25 cellular contexts compared by ENCODE assay signal in the genomic region with DNA sequence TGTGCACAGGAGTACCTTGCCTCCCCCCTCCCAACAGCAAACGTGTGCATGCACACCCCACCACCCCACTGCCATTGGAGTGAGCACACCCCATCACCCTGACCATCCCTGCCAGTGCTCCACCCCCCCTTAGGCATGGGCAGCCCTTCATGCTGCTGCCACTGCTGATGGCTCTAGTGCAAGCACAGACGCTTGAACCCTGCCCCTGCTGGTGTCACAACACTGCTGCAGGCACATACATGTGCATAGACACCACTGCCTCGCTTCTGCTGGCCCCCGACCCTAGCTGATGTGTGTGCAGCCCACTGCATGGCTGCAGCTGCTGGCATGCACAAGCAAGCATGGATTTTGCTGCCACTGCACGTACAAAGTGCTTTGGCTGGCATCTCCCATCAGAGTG. TPM values are rescaled to one million over a fixed set of nuclear protein-coding genes. Genes with fewer than 3 reads are reported as not detected.
DNase-seq lines count a peak whose midpoint lies in the region; ATAC-seq, FAIRE-seq and TF ChIP-seq lines count a peak whose summit lies in the region.
"Had no signal": no experiment of that assay in that cellular context is flagged by ENCODE, and none has a peak within 500 bp of the region (broad histone marks: within the 10 kb centered on the region; RNA-seq: fewer than 3 reads in every experiment).

No MANE protein-coding gene starts in this region.

- no peaks in the 10 kb centered on the region for H3K4me1 Mint-ChIP-seq in stimulated activated naive CD8-positive, alpha-beta T cell treated with anti-CD3 and anti-CD28 coated beads, Interleukin-15, amount 100 ng/mL, for 72 hours
- H3K4me1 Mint-ChIP-seq: CD14-positive monocyte, GM23338 had no signal

- H4K91ac ChIP-seq in trophoblast cell (ENCODE audit: low read depth, low read length), result no peak overlapping the region

- DNase-seq in stimulated activated naive CD8-positive, alpha-beta T cell treated with anti-CD3 and anti-CD28 coated beads, Interleukin-15, amount 100 ng/mL, for 72 hours, result no peak
- DNase-seq in stimulated activated naive CD8-positive, alpha-beta T cell treated with anti-CD3 and anti-CD28 coated beads, Interleukin-15, Interleukin-2, amounts not matched to agents 100 U/mL and 50 U/mL, for 24 hours, result no peak
- DNase-seq in kidney (peak; percentile 43), trophoblast cell (no peak), GF-D8 (lab: John Stamatoyannopoulos, UW) (no peak), DMS153 (lab: John Stamatoyannopoulos, UW) (no peak)
- DNase-seq: 8988T; ACHN; AML-193; BE2C; Calu3; CD4-positive, alpha-beta T cell; COR-L47; DND-41; HFFc6 had no signal

- no peak overlapping the region for H2BK120ac ChIP-seq in trophoblast cell (ENCODE audit: insufficient read depth, low read length, poor library complexity)

- H3K4me2 ChIP-seq in trophoblast cell (ENCODE audit: low read length), result no peak overlapping the region
- H3K4me2 ChIP-seq: A549; BLaER1 treated with 17β-estradiol and CSF1 and Interleukin-3, amounts not matched to agents 10 nM and 100 nM; GM23338 had no signal

- H3K9me3 ChIP-seq in kidney (ENCODE audit: control insufficient read depth in 1 of 2, low read length in 2 of 2) (no peaks in the 10 kb centered on the region), trophoblast cell (ENCODE audit: insufficient read depth, low read depth, low read length) (peaks cover 4% of the 10 kb centered on the region)
- H3K9me3 ChIP-seq: A549, BE2C, HAP-1 had no signal

- H3K27ac ChIP-seq in kidney (ENCODE audit: low read depth in 2 of 2, low read length in 2 of 2) (no peak overlapping the region), trophoblast cell (ENCODE audit: low read depth, low read length) (no peak overlapping the region)
- H3K27ac ChIP-seq: A549; BLaER1 treated with 17β-estradiol and CSF1 and Interleukin-3, amounts not matched to agents 10 nM and 100 nM had no signal

- H3K79me1 ChIP-seq in trophoblast cell (ENCODE audit: low read length), result no peaks in the 10 kb centered on the region

- WGBS in trophoblast cell (ENCODE audit: extremely low coverage, insufficient coverage, insufficient read length), result no CpG with 5 or more reads among the region's 5 CpGs

- peaks cover 4 to 24% of the 10 kb centered on the region in 2 donors for H3K9me3 Mint-ChIP-seq in stimulated activated naive CD8-positive, alpha-beta T cell treated with anti-CD3 and anti-CD28 coated beads, Interleukin-15, amount 100 ng/mL, for 72 hours

- H3K14ac ChIP-seq in trophoblast cell (ENCODE audit: low read length), result no peak overlapping the region

- no peak overlapping the region for H3K27ac Mint-ChIP-seq in stimulated activated naive CD8-positive, alpha-beta T cell treated with anti-CD3 and anti-CD28 coated beads, Interleukin-15, amount 100 ng/mL, for 72 hours
- H3K27ac Mint-ChIP-seq: CD14-positive monocyte; CD4-positive, alpha-beta T cell; GM23338; HFFc6 had no signal

- H3K4me3 ChIP-seq in kidney (ENCODE audit: low read length in 2 of 2) (no peak overlapping the region), trophoblast cell (ENCODE audit: low read depth, low read length) (no peak overlapping the region)
- H3K4me3 ChIP-seq: A549; BLaER1 treated with 17β-estradiol and CSF1 and Interleukin-3, amounts not matched to agents 10 nM and 100 nM; GM12878; GM23338; HAP-1 had no signal

- no peak for TF ChIP-seq CTCF in kidney (IDR thresholded peaks at IDR 0.05; ENCODE audit: borderline replicate concordance, extremely low read depth, insufficient read depth)

- no peaks in the 10 kb centered on the region for H3K27me3 Mint-ChIP-seq in stimulated activated naive CD8-positive, alpha-beta T cell treated with anti-CD3 and anti-CD28 coated beads, Interleukin-15, amount 100 ng/mL, for 72 hours
- H3K27me3 Mint-ChIP-seq: CD4-positive, alpha-beta T cell had no signal

- H3K4me3 Mint-ChIP-seq in stimulated activated naive CD8-positive, alpha-beta T cell treated with anti-CD3 and anti-CD28 coated beads, Interleukin-15, amount 100 ng/mL, for 72 hours, result no peak overlapping the region
- H3K4me3 Mint-ChIP-seq: CD14-positive monocyte; CD4-positive, alpha-beta T cell; GM23338; HFFc6 had no signal

- H2BK5ac ChIP-seq in trophoblast cell (ENCODE audit: low read depth, low read length, poor library complexity), result no peak overlapping the region

- no peaks in the 10 kb centered on the region for H3K79me2 ChIP-seq in trophoblast cell (ENCODE audit: control insufficient read depth, insufficient read depth, low read length, poor library complexity)

- no peak for FAIRE-seq in kidney (lab: Jason Lieb, UNC)
- FAIRE-seq: A549, G401.6, GM12878, GM18507 had no signal

- no peak overlapping the region for H3K4ac ChIP-seq in trophoblast cell (ENCODE audit: low read depth, low read length)

- no peaks in the 10 kb centered on the region for H3K36me3 ChIP-seq in kidney (ENCODE audit: control insufficient read depth in 1 of 2, insufficient read depth in 2 of 2, low read length in 2 of 2)
- H3K36me3 ChIP-seq in trophoblast cell (ENCODE audit: control insufficient read depth in 1 of 2, insufficient read depth in 2 of 2, low read length in 2 of 2), result no peaks in the 10 kb centered on the region
- H3K36me3 ChIP-seq: BE2C; BLaER1 treated with 17β-estradiol and CSF1 and Interleukin-3, amounts not matched to agents 10 nM and 100 nM; HAP-1 had no signal

- no peak overlapping the region for H3K18ac ChIP-seq in trophoblast cell (ENCODE audit: low read length)

- H3K4me1 ChIP-seq in kidney (ENCODE audit: control insufficient read depth in 1 of 2, insufficient read depth in 1 of 2, low read depth in 1 of 2, low read length in 2 of 2) (no peaks in the 10 kb centered on the region), trophoblast cell (ENCODE audit: control insufficient read depth in 1 of 2, insufficient read depth in 2 of 2, low read length in 2 of 2) (peaks cover 5% of the 10 kb centered on the region in 2 experiments)
- H3K4me1 ChIP-seq: A549, BE2C, HAP-1 had no signal

- intact Hi-C loops in kidney (cut with DNase I), result no loop called here

- H3K23ac ChIP-seq in trophoblast cell (ENCODE audit: low read length), result peak overlapping the region; percentile 10

- no peak overlapping the region for H2AFZ ChIP-seq in trophoblast cell (ENCODE audit: insufficient read depth, low read length, poor library complexity)
- H2AFZ ChIP-seq: GM23338 had no signal

- H3K27me3 ChIP-seq in trophoblast cell (ENCODE audit: insufficient read depth, low read length), result no peaks in the 10 kb centered on the region
- H3K27me3 ChIP-seq: BE2C; BLaER1 treated with 17β-estradiol and CSF1 and Interleukin-3, amounts not matched to agents 10 nM and 100 nM had no signal

- no peak overlapping the region for H2AK5ac ChIP-seq in trophoblast cell (ENCODE audit: low read length)

- no peak overlapping the region for H3K9ac ChIP-seq in kidney (ENCODE audit: low read length in 2 of 2)
- H3K9ac ChIP-seq in trophoblast cell (ENCODE audit: low read length), result no peak overlapping the region
- H3K9ac ChIP-seq: BLaER1 treated with 17β-estradiol and CSF1 and Interleukin-3, amounts not matched to agents 10 nM and 100 nM had no signal

- H4K8ac ChIP-seq in trophoblast cell (ENCODE audit: low read depth, low read length), result no peak overlapping the region

- ATAC-seq in stimulated activated naive CD8-positive, alpha-beta T cell treated with anti-CD3 and anti-CD28 coated beads, Interleukin-15, amount 100 ng/mL, for 72 hours, result peak; percentile 18
- no peak for ATAC-seq in stimulated activated naive CD8-positive, alpha-beta T cell treated with anti-CD3 and anti-CD28 coated beads, Interleukin-15, Interleukin-2, amounts not matched to agents 100 U/mL and 50 U/mL, for 24 hours
- ATAC-seq in HG02973 (IDR thresholded peaks at IDR 0.05; ENCODE audit: unreplicated experiment), result no peak
- ATAC-seq: A549, GM12878, GM23338 had no signal

- H2BK12ac ChIP-seq in trophoblast cell (ENCODE audit: low read length), result no peak overlapping the region

- H4K12ac ChIP-seq in trophoblast cell (ENCODE audit: low read depth, low read length), result no peak overlapping the region

RNA-seq across cellular contexts. Expression of gene RGS7BP, which starts 16.0 kb away (rescaled TPM):
- 10.7 TPM for total RNA-seq in kidney
- 0.39 TPM for polyA plus RNA-seq in kidney (ENCODE audit: insufficient read depth, low read depth, low replicate concordance)
- polyA plus RNA-seq in trophoblast cell (2013), result 0.14 TPM in 1 of 2 replicates, not detected in the other
- total RNA-seq: Calu3; CD4-positive, alpha-beta T cell; GM12878; H4; HFFc6 had no signal
- polyA plus RNA-seq: A549, CD14-positive monocyte, GM12878 had no signal
